In the genomic region with DNA sequence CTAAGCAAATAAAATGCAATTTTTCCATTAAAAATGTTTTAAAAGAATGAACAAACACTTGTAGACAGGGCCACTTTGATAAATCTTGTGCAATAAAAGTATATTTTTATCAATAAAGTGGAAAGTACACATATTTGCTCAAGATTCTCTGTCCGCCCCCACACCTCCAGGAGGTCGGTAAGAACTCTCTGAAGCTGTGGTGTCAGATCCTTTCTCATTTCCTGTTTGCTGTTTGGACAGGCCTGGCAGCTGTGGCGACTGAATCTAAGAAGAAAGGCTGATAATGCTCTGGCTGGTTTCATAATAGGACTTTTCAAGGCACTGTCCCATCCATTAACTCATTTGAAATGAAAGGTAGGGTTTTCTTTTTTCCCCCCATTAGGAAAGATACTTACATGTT, we compare ENCODE assay signal across 9 cellular contexts. TPM values are rescaled to one million over a fixed set of nuclear protein-coding genes. Genes with fewer than 3 reads are reported as not detected.
DNase-seq lines count a peak whose midpoint lies in the region; ATAC-seq, FAIRE-seq and TF ChIP-seq lines count a peak whose summit lies in the region.
"Had no signal": no experiment of that assay in that cellular context is flagged by ENCODE, and none has a peak within 500 bp of the region (broad histone marks: within the 10 kb centered on the region; RNA-seq: fewer than 3 reads in every experiment).

No MANE protein-coding gene starts in this region.

- no peak overlapping the region for H2AFZ ChIP-seq in H1 (ENCODE audit: low read length)

- no peak overlapping the region for H3K4me3 Mint-ChIP-seq in CD4-positive, alpha-beta memory T cell
- H3K4me3 Mint-ChIP-seq: activated naive CD8-positive, alpha-beta T cell treated with anti-CD3 and anti-CD28 coated beads, Interleukin-2, amount 10 ng/mL, durations not matched to agents 7 days and 5 days had no signal

- H4K91ac ChIP-seq in H1 (replicated peaks; ENCODE audit: insufficient read length, low read length): no peak overlapping the region

- intact Hi-C loops in CD4-positive, alpha-beta memory T cell (cut with micrococcal nuclease): no loop called here

- peaks cover 0 to 5% (median 2%) of the 10 kb centered on the region in 4 experiments; a peak in 3 of 7 replicates for H3K4me1 ChIP-seq in H1 (replicated peaks in 1 of 4; ENCODE audit: control insufficient read depth in 3 of 4, insufficient read depth in 4 of 4, low read length in 3 of 4)
- H3K4me1 ChIP-seq in CD4-positive, alpha-beta memory T cell (ENCODE audit: insufficient read depth, low read length): no peaks in the 10 kb centered on the region

- no peak overlapping the region for H3K4ac ChIP-seq in H1 (replicated peaks; ENCODE audit: insufficient read length, low read depth, low read length)

- H3K23ac ChIP-seq in H1 (ENCODE audit: insufficient read length): no peak overlapping the region

- no peaks in the 10 kb centered on the region for H3K27me3 ChIP-seq in H1 (replicated peaks in 1 of 4; ENCODE audit: control insufficient read depth in 3 of 4, extremely low read depth in 1 of 4, insufficient read depth in 3 of 4, low read length in 3 of 4)
- no peaks in the 10 kb centered on the region for H3K27me3 ChIP-seq in CD4-positive, alpha-beta memory T cell (ENCODE audit: insufficient read depth, low read length)

- peak overlapping the region in 1 of 7 donors; percentile 0 for H3K27ac Mint-ChIP-seq in CD4-positive, alpha-beta memory T cell
- H3K27ac Mint-ChIP-seq: activated naive CD8-positive, alpha-beta T cell treated with anti-CD3 and anti-CD28 coated beads, Interleukin-2, amount 10 ng/mL, durations not matched to agents 7 days and 5 days had no signal

- no peak overlapping the region for H2AK5ac ChIP-seq in H1 (ENCODE audit: low read depth, low read length)

- no peaks in the 10 kb centered on the region for H3K79me1 ChIP-seq in H1 (ENCODE audit: low read depth, low read length)

- peak overlapping the region in 1 of 2 experiments; percentile 43; a peak in 1 of 4 replicates for H3K4me2 ChIP-seq in H1 (ENCODE audit: insufficient read depth in 1 of 2, low read depth in 2 of 2, low read length in 2 of 2)

- no peak overlapping the region for H2BK12ac ChIP-seq in H1 (ENCODE audit: low read depth, low read length)

- H3K36me3 ChIP-seq in H1 (ENCODE audit: control insufficient read depth in 2 of 4, insufficient read depth in 4 of 4, low read length in 3 of 4): no peaks in the 10 kb centered on the region
- H3K36me3 ChIP-seq in CD4-positive, alpha-beta memory T cell (ENCODE audit: insufficient read depth, low read length): no peaks in the 10 kb centered on the region

- H2BK120ac ChIP-seq in H1 (replicated peaks; ENCODE audit: low read depth, low read length): no peak overlapping the region

- DNase-seq in AG09309 (ENCODE audit: low read depth): peak; percentile 3
- peak; percentile 71 for DNase-seq in NCI-H345 (lab: John Stamatoyannopoulos, UW)
- DNase-seq in H1 (ENCODE audit: low read depth in 1 of 2, low spot score in 2 of 2): no peak
- DNase-seq in smooth muscle cell of the brain vasculature (ENCODE audit: low read depth, low spot score): peak; percentile 65
- DNase-seq in CD4-positive, alpha-beta memory T cell: no peak
- DNase-seq in stimulated activated naive CD4-positive, alpha-beta T cell (lab: John Stamatoyannopoulos, UW): no peak
- DNase-seq: activated naive CD8-positive, alpha-beta T cell treated with anti-CD3 and anti-CD28 coated beads, Interleukin-2, amount 10 ng/mL, durations not matched to agents 7 days and 5 days had no signal

- H2BK20ac ChIP-seq in H1 (ENCODE audit: low read length): no peak overlapping the region

- no peaks in the 10 kb centered on the region for H3K79me2 ChIP-seq in H1 (ENCODE audit: control insufficient read depth in 1 of 2, insufficient read depth in 2 of 2, low read length in 2 of 2)

- no peak overlapping the region for H4K8ac ChIP-seq in H1 (ENCODE audit: extremely low read depth, insufficient read depth, low read length)

- no peak overlapping the region for H2BK15ac ChIP-seq in H1 (ENCODE audit: low read length)

- WGBS in H1 (ENCODE audit: extremely low coverage in 1 of 2, insufficient coverage in 1 of 2, insufficient read length in 1 of 2, insufficient replicate concordance in 2 of 2, low coverage in 1 of 2, low lambda C conversion rate in 2 of 2, missing lambda C conversion rate in 1 of 2), 2 experiments: 69% methylated on average over 3 of the region's 3 CpGs; no CpG with 5 or more reads in 1 of the 2 experiments

- H3K36me3 Mint-ChIP-seq in CD4-positive, alpha-beta memory T cell: no peaks in the 10 kb centered on the region
- H3K36me3 Mint-ChIP-seq: activated naive CD8-positive, alpha-beta T cell treated with anti-CD3 and anti-CD28 coated beads, Interleukin-2, amount 10 ng/mL, durations not matched to agents 7 days and 5 days had no signal

- H3K4me1 Mint-ChIP-seq in CD4-positive, alpha-beta memory T cell: peaks cover 6 to 10% (median 7%) of the 10 kb centered on the region in 4 donors

- no peak overlapping the region for H3K56ac ChIP-seq in H1 (replicated peaks; ENCODE audit: insufficient read length, low read depth, low read length)

- H2BK5ac ChIP-seq in H1 (ENCODE audit: low read depth, low read length): no peak overlapping the region

- no peak overlapping the region for H4K5ac ChIP-seq in H1 (ENCODE audit: insufficient read length, low read depth, low read length)

- CTCF ChIA-PET in H1 (lab: Charles Lee; ENCODE audit: partially characterized antibody): interaction anchor here (1.2 to 1.6 kb wide), 4 partner anchors 21 to 217 kb away, joined by 3 read pairs; no protein-coding TSS in a partner anchor
- CTCF ChIA-PET in CD4-positive, alpha-beta memory T cell (lab: Charles Lee; ENCODE audit: partially characterized antibody): interaction anchor here (1.1 kb wide), 1 partner anchor 9 kb away, joined by 3 read pairs; no protein-coding TSS in a partner anchor

- H3K14ac ChIP-seq in H1 (ENCODE audit: insufficient read length): no peak overlapping the region

- H3K27me3 Mint-ChIP-seq in CD4-positive, alpha-beta memory T cell: no peaks in the 10 kb centered on the region
- H3K27me3 Mint-ChIP-seq: activated naive CD8-positive, alpha-beta T cell treated with anti-CD3 and anti-CD28 coated beads, Interleukin-2, amount 10 ng/mL, durations not matched to agents 7 days and 5 days had no signal

- no peak overlapping the region for H3K18ac ChIP-seq in H1 (ENCODE audit: extremely low read depth, low read length)

- POLR2A ChIA-PET in H1 (lab: Charles Lee; ENCODE audit: partially characterized antibody): no interaction called here
- POLR2A ChIA-PET in CD4-positive, alpha-beta memory T cell (lab: Charles Lee; ENCODE audit: partially characterized antibody): no interaction called here

- H3K9me3 ChIP-seq in H1 (ENCODE audit: insufficient read depth in 2 of 2, low read depth in 1 of 2, low read length in 1 of 2): no peaks in the 10 kb centered on the region
- H3K9me3 ChIP-seq in CD4-positive, alpha-beta memory T cell (ENCODE audit: control insufficient read depth in 1 of 2, low read length in 2 of 2): no peaks in the 10 kb centered on the region

- no peak for TF ChIP-seq POLR2A in H1 (IDR thresholded peaks at IDR 0.05; ENCODE audit: control extremely low read depth in 1 of 2, low read depth in 2 of 2, low read length in 2 of 2)

- no peak for TF ChIP-seq RAD21 in H1 (IDR thresholded peaks at IDR 0.05 in 1 of 2, conservative IDR thresholded peaks at IDR 0.05 in 1 of 2; ENCODE audit: low read depth in 2 of 2, low read length in 2 of 2)

- no peak for FAIRE-seq in H1 (lab: Jason Lieb, UNC)

- TF ChIP-seq CTCF in AG09309 (IDR thresholded peaks at IDR 0.05; ENCODE audit: control insufficient read depth, insufficient read depth, low read depth, low read length, missing control alignments): no peak
- no peak for TF ChIP-seq CTCF in H1 (IDR thresholded peaks at IDR 0.05; ENCODE audit: control extremely low read depth in 1 of 3, insufficient read depth in 1 of 3, low read depth in 1 of 3, low read length in 3 of 3)

- TF ChIP-seq EP300 in H1 (IDR thresholded peaks at IDR 0.05; ENCODE audit: borderline replicate concordance in 1 of 2, low read depth in 2 of 2, low read length in 2 of 2): no peak

- H3K9me3 Mint-ChIP-seq in CD4-positive, alpha-beta memory T cell: no peaks in the 10 kb centered on the region
- H3K9me3 Mint-ChIP-seq: activated naive CD8-positive, alpha-beta T cell treated with anti-CD3 and anti-CD28 coated beads, Interleukin-2, amount 10 ng/mL, durations not matched to agents 7 days and 5 days had no signal

- no peak overlapping the region for H3K9ac ChIP-seq in H1 (replicated peaks in 1 of 4; ENCODE audit: extremely low read depth in 1 of 4, low read depth in 3 of 4, low read length in 3 of 4)

- no peaks in the 10 kb centered on the region for H4K20me1 ChIP-seq in H1 (replicated peaks in 1 of 2; ENCODE audit: control insufficient read depth in 1 of 2, insufficient read depth in 2 of 2, low read length in 2 of 2)

- ATAC-seq in GM19351 (IDR thresholded peaks at IDR 0.05; ENCODE audit: unreplicated experiment) (peak; percentile 100), HG03175 (IDR thresholded peaks at IDR 0.05; ENCODE audit: unreplicated experiment) (peak; percentile 97)

- no peaks in the 10 kb centered on the region for H3K23me2 ChIP-seq in H1 (ENCODE audit: low read depth, low read length)

- no peak overlapping the region for H3K27ac ChIP-seq in H1 (ENCODE audit: low read depth, low read length)
- no peak overlapping the region for H3K27ac ChIP-seq in CD4-positive, alpha-beta memory T cell (ENCODE audit: low read depth, low read length)

- no peak overlapping the region for H3K4me3 ChIP-seq in AG09309 (ENCODE audit: control insufficient read depth, low read depth, low read length)
- H3K4me3 ChIP-seq in H1 (ENCODE audit: extremely low read depth in 1 of 4, insufficient read depth in 2 of 4, low read depth in 3 of 4, low read length in 4 of 4): no peak overlapping the region; a peak in 1 of 8 replicates
- no peak overlapping the region for H3K4me3 ChIP-seq in CD4-positive, alpha-beta memory T cell (ENCODE audit: low read length in 2 of 2)

RNA-seq across cellular contexts. Expression of gene ASB4, which starts 15.3 kb away (rescaled TPM):
- total RNA-seq in H1 (2021; fragmentation: NEBNext Ultra II Directional; extraction: Animal tissue kit (Norgen Biotek cat#: 25700)): not detected in 2 replicates
- polyA plus RNA-seq in H1 (2011; rRNA removed): not detected in 2 replicates
- polyA plus RNA-seq in H1 (2011; cell fraction: cytosol; rRNA removed): not detected
- polyA plus RNA-seq in H1 (2011; cell fraction: nucleus; rRNA removed): not detected
- polyA plus RNA-seq in H1 (2012, experiment 1 of 2): not detected in 4 replicates
- polyA plus RNA-seq in H1 (2012, experiment 2 of 2): not detected
- not detected for polyA plus RNA-seq in H1 (2013, experiment 1 of 2)
- not detected for polyA plus RNA-seq in H1 (2013, experiment 2 of 2)
- polyA minus RNA-seq in H1 (2011; rRNA and poly(A)+ RNA removed): not detected in 2 replicates
- not detected for polyA minus RNA-seq in H1 (2011; cell fraction: cytosol; rRNA and poly(A)+ RNA removed)
- not detected for polyA minus RNA-seq in H1 (2011; cell fraction: nucleus; rRNA and poly(A)+ RNA removed)
- total RNA-seq in CD4-positive, alpha-beta memory T cell: not detected
- polyA plus RNA-seq in CD4-positive, alpha-beta memory T cell: not detected
- total RNA-seq: activated naive CD8-positive, alpha-beta T cell treated with anti-CD3 and anti-CD28 coated beads, Interleukin-2, amount 10 ng/mL, durations not matched to agents 7 days and 5 days had no signal

RNA-seq across cellular contexts. Expression of gene PON2, which starts 35.6 kb away (rescaled TPM):
- 27.5 and 31.0 TPM in 2 replicates for total RNA-seq in H1 (2021; fragmentation: NEBNext Ultra II Directional; extraction: Animal tissue kit (Norgen Biotek cat#: 25700))
- polyA plus RNA-seq in H1 (2011; rRNA removed): 12.7 and 20.6 TPM in 2 replicates
- polyA plus RNA-seq in H1 (2011; cell fraction: cytosol; rRNA removed): 20.2 TPM
- polyA plus RNA-seq in H1 (2011; cell fraction: nucleus; rRNA removed): 16.1 TPM
- polyA plus RNA-seq in H1 (2012, experiment 1 of 2): 20.6 to 32.3 TPM (median 24.0 TPM) in 4 replicates
- polyA plus RNA-seq in H1 (2012, experiment 2 of 2): 3.5 TPM
- polyA plus RNA-seq in H1 (2013, experiment 1 of 2): 37.2 TPM
- 40.0 TPM for polyA plus RNA-seq in H1 (2013, experiment 2 of 2)
- polyA minus RNA-seq in H1 (2011; rRNA and poly(A)+ RNA removed): 12.2 and 22.0 TPM in 2 replicates
- polyA minus RNA-seq in H1 (2011; cell fraction: cytosol; rRNA and poly(A)+ RNA removed): 11.6 TPM
- polyA minus RNA-seq in H1 (2011; cell fraction: nucleus; rRNA and poly(A)+ RNA removed): 36.2 TPM
- total RNA-seq in CD4-positive, alpha-beta memory T cell: 1 to 10 TPM; 5.7 to 8.0 TPM
- polyA plus RNA-seq in CD4-positive, alpha-beta memory T cell: 1 to 10 TPM; 3.0 to 4.3 TPM

Comparison
In these comparisons a context has a peak if more than half of its experiments do, and no peak if none do; other contexts are left out.
1. DNase-seq: peak in AG09309 (single experiment), NCI-H345 (single experiment) and smooth muscle cell of the brain vasculature (single experiment); none in H1 (0 of 2), CD4-positive, alpha-beta memory T cell (0 of 5) and stimulated activated naive CD4-positive, alpha-beta T cell (0 of 6).